In the genomic region with DNA sequence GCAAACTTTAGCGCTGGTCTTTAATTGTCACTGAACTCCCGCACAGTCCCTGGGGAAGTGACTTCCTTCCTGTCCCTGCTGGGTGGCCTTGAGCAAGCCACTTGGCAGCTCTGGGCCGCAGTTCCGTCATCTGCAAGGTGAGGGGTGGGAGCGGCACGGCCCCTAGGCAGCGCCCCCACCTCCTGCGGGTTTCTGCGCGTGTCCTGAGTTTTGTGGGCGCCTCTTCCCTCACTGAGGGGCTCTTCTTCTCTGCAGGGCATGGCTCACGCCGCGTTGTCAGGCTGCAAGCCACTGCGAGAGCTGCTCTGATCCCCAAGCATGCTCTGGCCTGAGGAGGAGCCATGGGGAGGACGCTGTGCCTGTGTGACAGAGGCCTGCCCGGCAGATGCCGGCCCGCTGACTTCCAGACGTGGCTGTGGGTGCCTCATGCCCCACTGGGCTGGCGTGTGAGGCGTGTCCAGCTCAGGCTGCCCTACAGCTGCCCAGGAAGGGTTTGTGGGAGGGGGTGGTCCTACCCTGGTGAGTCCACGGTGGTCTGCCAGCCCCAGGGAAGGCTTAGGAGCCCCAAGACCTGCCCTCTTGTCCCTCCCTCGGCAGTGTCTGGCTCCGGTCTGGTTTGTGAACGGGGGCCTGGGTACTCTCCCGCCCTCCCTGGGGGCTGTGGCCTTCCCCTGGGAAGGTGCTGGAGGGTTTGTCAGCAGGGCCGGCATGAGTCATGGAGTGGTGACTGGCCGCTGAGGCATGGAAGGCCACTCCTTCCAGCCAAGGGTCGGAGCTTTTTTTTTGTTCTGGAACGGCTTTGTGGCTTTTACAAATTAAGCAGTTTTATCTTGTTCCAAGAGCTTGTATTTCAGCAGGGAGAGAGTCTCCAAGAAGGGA, we compare ENCODE assay signal across 1 cellular context.
TF ChIP-seq lines count a peak whose summit lies in the region.

No MANE protein-coding gene starts in this region.

TF ChIP-seq in SK-N-SH, 30 proteins besides CTCF, POLR2A, EP300 and RAD21 (continued from another document):
- TF ChIP-seq, protein P1, sequence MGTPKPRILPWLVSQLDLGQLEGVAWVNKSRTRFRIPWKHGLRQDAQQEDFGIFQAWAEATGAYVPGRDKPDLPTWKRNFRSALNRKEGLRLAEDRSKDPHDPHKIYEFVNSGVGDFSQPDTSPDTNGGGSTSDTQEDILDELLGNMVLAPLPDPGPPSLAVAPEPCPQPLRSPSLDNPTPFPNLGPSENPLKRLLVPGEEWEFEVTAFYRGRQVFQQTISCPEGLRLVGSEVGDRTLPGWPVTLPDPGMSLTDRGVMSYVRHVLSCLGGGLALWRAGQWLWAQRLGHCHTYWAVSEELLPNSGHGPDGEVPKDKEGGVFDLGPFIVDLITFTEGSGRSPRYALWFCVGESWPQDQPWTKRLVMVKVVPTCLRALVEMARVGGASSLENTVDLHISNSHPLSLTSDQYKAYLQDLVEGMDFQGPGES (IDR thresholded peaks at IDR 0.05; ENCODE audit: low read depth, low read length): no peak
- TF ChIP-seq GATA2 (CRISPR knock-in tag; IDR thresholded peaks at IDR 0.05) (no peak), POLR2AphosphoS5 (IDR thresholded peaks at IDR 0.05; ENCODE audit: low read depth, low read length) (peak; percentile 92; the same call in 1 of the 2 replicates), SMC3 (IDR thresholded peaks at IDR 0.05; ENCODE audit: low read depth, low read length) (no peak), RXRA (IDR thresholded peaks at IDR 0.05; ENCODE audit: borderline replicate concordance, low read depth) (peak; percentile 94; the same call in 1 of the 2 replicates), FOXJ3 (CRISPR knock-in tag; IDR thresholded peaks at IDR 0.05) (no peak; the same call in 1 of the 2 replicates), YY1 (IDR thresholded peaks at IDR 0.05; ENCODE audit: low read depth) (peak; percentile 31; the same call in 1 of the 2 replicates), TAF1 (IDR thresholded peaks at IDR 0.05; ENCODE audit: borderline replicate concordance, low read depth, low read length) (peak; percentile 65), JUND (IDR thresholded peaks at IDR 0.05) (peak; percentile 99; the same call in 1 of the 2 replicates), CHD2 (IDR thresholded peaks at IDR 0.05; ENCODE audit: low read length, partially characterized antibody) (no peak), TCF12 (IDR thresholded peaks at IDR 0.05) (peak; percentile 91), MXI1 (IDR thresholded peaks at IDR 0.05; ENCODE audit: low read depth, low read length) (no peak), MEF2A (IDR thresholded peaks at IDR 0.05; ENCODE audit: borderline replicate concordance, low read depth) (no peak), FOSL2 (IDR thresholded peaks at IDR 0.05; ENCODE audit: borderline replicate concordance, low read depth) (peak; percentile 100), FOXM1 (IDR thresholded peaks at IDR 0.05; ENCODE audit: low read depth) (no peak), SIN3A (IDR thresholded peaks at IDR 0.05; ENCODE audit: borderline replicate concordance, low read depth, low read length) (peak; percentile 70; the same call in 1 of the 2 replicates), RFX5 (IDR thresholded peaks at IDR 0.05; ENCODE audit: low read length) (no peak)
- TF ChIP-seq, protein P2, sequence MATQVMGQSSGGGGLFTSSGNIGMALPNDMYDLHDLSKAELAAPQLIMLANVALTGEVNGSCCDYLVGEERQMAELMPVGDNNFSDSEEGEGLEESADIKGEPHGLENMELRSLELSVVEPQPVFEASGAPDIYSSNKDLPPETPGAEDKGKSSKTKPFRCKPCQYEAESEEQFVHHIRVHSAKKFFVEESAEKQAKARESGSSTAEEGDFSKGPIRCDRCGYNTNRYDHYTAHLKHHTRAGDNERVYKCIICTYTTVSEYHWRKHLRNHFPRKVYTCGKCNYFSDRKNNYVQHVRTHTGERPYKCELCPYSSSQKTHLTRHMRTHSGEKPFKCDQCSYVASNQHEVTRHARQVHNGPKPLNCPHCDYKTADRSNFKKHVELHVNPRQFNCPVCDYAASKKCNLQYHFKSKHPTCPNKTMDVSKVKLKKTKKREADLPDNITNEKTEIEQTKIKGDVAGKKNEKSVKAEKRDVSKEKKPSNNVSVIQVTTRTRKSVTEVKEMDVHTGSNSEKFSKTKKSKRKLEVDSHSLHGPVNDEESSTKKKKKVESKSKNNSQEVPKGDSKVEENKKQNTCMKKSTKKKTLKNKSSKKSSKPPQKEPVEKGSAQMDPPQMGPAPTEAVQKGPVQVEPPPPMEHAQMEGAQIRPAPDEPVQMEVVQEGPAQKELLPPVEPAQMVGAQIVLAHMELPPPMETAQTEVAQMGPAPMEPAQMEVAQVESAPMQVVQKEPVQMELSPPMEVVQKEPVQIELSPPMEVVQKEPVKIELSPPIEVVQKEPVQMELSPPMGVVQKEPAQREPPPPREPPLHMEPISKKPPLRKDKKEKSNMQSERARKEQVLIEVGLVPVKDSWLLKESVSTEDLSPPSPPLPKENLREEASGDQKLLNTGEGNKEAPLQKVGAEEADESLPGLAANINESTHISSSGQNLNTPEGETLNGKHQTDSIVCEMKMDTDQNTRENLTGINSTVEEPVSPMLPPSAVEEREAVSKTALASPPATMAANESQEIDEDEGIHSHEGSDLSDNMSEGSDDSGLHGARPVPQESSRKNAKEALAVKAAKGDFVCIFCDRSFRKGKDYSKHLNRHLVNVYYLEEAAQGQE (IDR thresholded peaks at IDR 0.05; ENCODE audit: low read depth, low read length): peak; percentile 71
- TF ChIP-seq, protein P3, sequence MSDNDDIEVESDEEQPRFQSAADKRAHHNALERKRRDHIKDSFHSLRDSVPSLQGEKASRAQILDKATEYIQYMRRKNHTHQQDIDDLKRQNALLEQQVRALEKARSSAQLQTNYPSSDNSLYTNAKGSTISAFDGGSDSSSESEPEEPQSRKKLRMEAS (IDR thresholded peaks at IDR 0.05; ENCODE audit: low read depth): peak; percentile 96
- TF ChIP-seq, protein P4, sequence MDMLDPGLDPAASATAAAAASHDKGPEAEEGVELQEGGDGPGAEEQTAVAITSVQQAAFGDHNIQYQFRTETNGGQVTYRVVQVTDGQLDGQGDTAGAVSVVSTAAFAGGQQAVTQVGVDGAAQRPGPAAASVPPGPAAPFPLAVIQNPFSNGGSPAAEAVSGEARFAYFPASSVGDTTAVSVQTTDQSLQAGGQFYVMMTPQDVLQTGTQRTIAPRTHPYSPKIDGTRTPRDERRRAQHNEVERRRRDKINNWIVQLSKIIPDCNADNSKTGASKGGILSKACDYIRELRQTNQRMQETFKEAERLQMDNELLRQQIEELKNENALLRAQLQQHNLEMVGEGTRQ (IDR thresholded peaks at IDR 0.05; ENCODE audit: borderline replicate concordance, low read depth, low read length): no peak
- TF ChIP-seq, protein P5, sequence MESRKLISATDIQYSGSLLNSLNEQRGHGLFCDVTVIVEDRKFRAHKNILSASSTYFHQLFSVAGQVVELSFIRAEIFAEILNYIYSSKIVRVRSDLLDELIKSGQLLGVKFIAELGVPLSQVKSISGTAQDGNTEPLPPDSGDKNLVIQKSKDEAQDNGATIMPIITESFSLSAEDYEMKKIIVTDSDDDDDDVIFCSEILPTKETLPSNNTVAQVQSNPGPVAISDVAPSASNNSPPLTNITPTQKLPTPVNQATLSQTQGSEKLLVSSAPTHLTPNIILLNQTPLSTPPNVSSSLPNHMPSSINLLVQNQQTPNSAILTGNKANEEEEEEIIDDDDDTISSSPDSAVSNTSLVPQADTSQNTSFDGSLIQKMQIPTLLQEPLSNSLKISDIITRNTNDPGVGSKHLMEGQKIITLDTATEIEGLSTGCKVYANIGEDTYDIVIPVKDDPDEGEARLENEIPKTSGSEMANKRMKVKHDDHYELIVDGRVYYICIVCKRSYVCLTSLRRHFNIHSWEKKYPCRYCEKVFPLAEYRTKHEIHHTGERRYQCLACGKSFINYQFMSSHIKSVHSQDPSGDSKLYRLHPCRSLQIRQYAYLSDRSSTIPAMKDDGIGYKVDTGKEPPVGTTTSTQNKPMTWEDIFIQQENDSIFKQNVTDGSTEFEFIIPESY (IDR thresholded peaks at IDR 0.05; ENCODE audit: borderline replicate concordance, low read depth): peak; percentile 84
